Comparison of ENCODE assay signal across 1 cellular context in the genomic region with DNA sequence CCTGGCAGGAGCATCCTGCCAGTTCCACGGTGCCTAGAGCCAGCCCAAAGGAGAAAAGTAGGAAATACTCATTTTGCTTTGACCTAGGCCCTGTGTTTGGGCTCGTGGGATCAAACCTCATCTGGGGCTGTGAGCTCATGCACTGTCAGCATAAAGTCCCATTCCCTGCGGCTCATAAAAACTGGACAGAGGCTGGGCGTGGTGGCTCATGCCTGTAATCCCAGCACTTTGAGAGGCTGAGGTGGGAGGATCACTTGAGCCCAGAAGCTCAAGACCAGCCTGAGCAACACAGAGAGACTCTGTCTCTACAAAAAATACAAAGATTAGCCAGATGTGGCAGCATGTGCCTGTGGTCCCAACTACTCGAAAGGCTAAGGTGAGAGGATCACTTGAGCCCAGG.
TF ChIP-seq lines count a peak whose summit lies in the region.

No MANE protein-coding gene starts in this region.

TF ChIP-seq in IMR-90, 13 proteins besides CTCF, POLR2A, EP300 and RAD21:
- peak; percentile 48 for TF ChIP-seq MAFK (IDR thresholded peaks at IDR 0.05; ENCODE audit: low read depth, low read length)
- no peak for TF ChIP-seq NFE2L2 (IDR thresholded peaks at IDR 0.05; ENCODE audit: low read depth, low read length)
- no peak for TF ChIP-seq CHD1 (IDR thresholded peaks at IDR 0.05; ENCODE audit: low read depth, low read length)
TF ChIP-seq in IMR-90: peak in this region for 1.
